In the genomic region with DNA sequence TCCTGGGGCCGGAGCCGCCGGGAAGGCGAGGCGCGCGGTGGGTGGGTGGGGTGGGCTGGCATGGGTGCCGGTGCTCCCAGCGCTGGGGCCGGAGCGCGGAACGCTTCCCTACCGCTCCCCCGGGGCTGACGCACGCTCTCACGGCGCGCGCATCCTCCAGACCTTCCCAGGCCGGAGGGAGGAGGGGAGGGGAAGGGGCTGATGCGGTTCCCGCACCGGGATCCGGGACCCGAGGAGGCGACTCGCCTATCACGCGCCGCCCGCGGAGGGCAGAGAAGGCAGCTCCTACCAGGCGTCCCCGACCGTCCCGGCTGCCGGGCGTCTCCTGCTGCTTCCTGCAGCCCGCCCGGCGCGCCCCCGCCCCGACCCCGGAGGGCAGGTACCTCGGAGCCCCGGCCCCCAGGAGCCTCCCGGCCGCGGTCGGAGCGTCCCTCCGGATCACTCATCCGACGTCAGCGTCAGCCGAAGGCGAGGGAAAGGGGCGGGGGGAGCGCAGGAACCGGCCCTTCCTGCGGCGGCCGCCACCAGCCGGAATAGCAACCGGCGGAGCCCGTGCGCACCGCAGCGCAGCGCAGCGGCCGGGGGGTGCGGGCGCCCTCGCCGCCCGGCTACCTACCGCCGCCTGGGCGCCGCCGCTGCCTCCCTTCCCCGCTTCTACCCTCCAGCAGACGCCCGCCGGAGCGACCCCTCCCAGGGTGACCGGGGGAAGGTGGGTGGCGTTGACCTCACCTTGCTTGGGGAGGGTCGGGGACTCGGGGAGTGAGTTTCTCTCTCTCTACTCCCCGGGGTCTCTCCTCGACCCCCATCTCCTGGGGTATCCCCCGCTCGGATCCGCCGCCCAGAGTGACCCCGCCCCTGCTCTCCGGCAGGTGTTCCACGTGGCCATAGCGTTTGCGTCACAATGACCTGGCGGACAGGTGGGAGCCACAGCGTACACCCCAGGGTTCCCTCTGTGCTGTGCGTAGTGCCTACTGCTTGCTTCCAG, we compare ENCODE assay signal across 8 cellular contexts. TPM values are rescaled to one million over a fixed set of nuclear protein-coding genes. Genes with fewer than 3 reads are reported as not detected.
DNase-seq lines count a peak whose midpoint lies in the region; ATAC-seq and TF ChIP-seq lines count a peak whose summit lies in the region.

A gene (minus strand): TSS at position 457 of the 985 bp plus-strand sequence. CDS start 26,241 bp downstream, outside the sequence.

- intact Hi-C loops in CD4-positive, alpha-beta T cell (cut with DNase I, micrococcal nuclease), result no loop called here

- WGBS in iPS DF 6.9 (ENCODE audit: insufficient coverage, insufficient read length), result no CpG with 5 or more reads among the region's 109 CpGs

- no peak for DNase-seq in CD4-positive, alpha-beta T cell
- peak in 64 of 76 experiments; percentile 4 to 78 (median 52) for DNase-seq in HUDEP-2 (lab: John Stamatoyannopoulos, UW; ENCODE audit: unreplicated experiment in 76 of 76)
- peak; percentile 84 for DNase-seq in RKO (ENCODE audit: low spot score)
- peak; percentile 41 for DNase-seq in iPS DF 6.9 (ENCODE audit: low read depth, low spot score)
- peak; percentile 23 for DNase-seq in renal cortical epithelial cell (ENCODE audit: low read depth)
- no peak for DNase-seq in NAMALWA (ENCODE audit: low spot score)

- no peak for ATAC-seq in CD4-positive, alpha-beta T cell (ENCODE audit: poor library complexity)
- peak; percentile 66 for ATAC-seq in GM19324 (IDR thresholded peaks at IDR 0.05; ENCODE audit: low FRiP score, unreplicated experiment)

- no peak within 1 kb of the TSS for H3K27ac Mint-ChIP-seq in CD4-positive, alpha-beta T cell
- peak within 1 kb of the TSS; percentile 46 to 93 (median 84) for H3K27ac Mint-ChIP-seq in brain

- no peak for TF ChIP-seq CTCF in CD4-positive, alpha-beta T cell (IDR thresholded peaks at IDR 0.05)
- TF ChIP-seq CTCF in brain (conservative IDR thresholded peaks at IDR 0.05), result no peak

- no peaks in the 10 kb centered on the region for H3K9me3 ChIP-seq in CD4-positive, alpha-beta T cell (ENCODE audit: control insufficient read depth, low read length)
- no peaks in the 10 kb centered on the region for H3K9me3 ChIP-seq in iPS DF 6.9 (ENCODE audit: control insufficient read depth, insufficient read depth, low read length)

- H3K4me1 ChIP-seq in iPS DF 6.9 (ENCODE audit: control insufficient read depth, insufficient read depth, low read length), result no peaks in the 10 kb centered on the region

- CTCF ChIA-PET in CD4-positive, alpha-beta T cell (lab: Charles Lee), result no interaction called here

- peak within 1 kb of the TSS; percentile 81 for H3K4me3 ChIP-seq in iPS DF 6.9 (ENCODE audit: low read length)

- H3K27me3 ChIP-seq in CD4-positive, alpha-beta T cell (ENCODE audit: control insufficient read depth, insufficient read depth, low read length), result peaks cover 56% of the 10 kb centered on the region
- H3K27me3 ChIP-seq in iPS DF 6.9 (ENCODE audit: control insufficient read depth, insufficient read depth, low read length), result no peaks in the 10 kb centered on the region

- peaks cover 9% of the 10 kb centered on the region for H3K4me1 Mint-ChIP-seq in CD4-positive, alpha-beta T cell (ENCODE audit: low read depth)
- H3K4me1 Mint-ChIP-seq in brain, result peaks cover 18% of the 10 kb centered on the region

- H3K4me3 Mint-ChIP-seq in CD4-positive, alpha-beta T cell, result peak within 1 kb of the TSS; percentile 76
- H3K4me3 Mint-ChIP-seq in brain, result peak within 1 kb of the TSS; percentile 84 to 92 (median 87)

- no peaks in the 10 kb centered on the region for H3K36me3 Mint-ChIP-seq in CD4-positive, alpha-beta T cell (ENCODE audit: low read depth)
- peaks cover 6% of the 10 kb centered on the region for H3K36me3 Mint-ChIP-seq in brain

- no peaks in the 10 kb centered on the region for H3K36me3 ChIP-seq in iPS DF 6.9 (ENCODE audit: control insufficient read depth, insufficient read depth, low read length)

- no peaks in the 10 kb centered on the region for H3K9me3 Mint-ChIP-seq in CD4-positive, alpha-beta T cell
- peaks cover 0 to 10% (median 4%) of the 10 kb centered on the region in 5 experiments for H3K9me3 Mint-ChIP-seq in brain

- POLR2A ChIA-PET in CD4-positive, alpha-beta T cell (lab: Charles Lee), result no interaction called here

- no peak within 1 kb of the TSS for H3K27ac ChIP-seq in CD4-positive, alpha-beta T cell (ENCODE audit: low read depth, low read length)
- H3K27ac ChIP-seq in iPS DF 6.9 (ENCODE audit: low read length), result no peak within 1 kb of the TSS

- peaks cover 42% of the 10 kb centered on the region for H3K27me3 Mint-ChIP-seq in CD4-positive, alpha-beta T cell
- peaks cover 41% of the 10 kb centered on the region for H3K27me3 Mint-ChIP-seq in brain

RNA-seq across cellular contexts. Expression of the gene that starts here (rescaled TPM):
- total RNA-seq in CD4-positive, alpha-beta T cell, result 1 to 10 TPM in 1 of 2 experiments, under 1 TPM in 1; 0.95 to 1.7 TPM
- polyA plus RNA-seq in brain (ENCODE audit: insufficient read depth, low read depth, low replicate concordance), result 70.3 TPM
- total RNA-seq in renal cortical epithelial cell, result 13.7 and 26.6 TPM in 2 replicates

Comparison
In these comparisons a context has a peak if more than half of its experiments do, and no peak if none do; other contexts are left out.
1. DNase-seq: peak in HUDEP-2 (64 of 76), RKO (single experiment), iPS DF 6.9 (single experiment) and renal cortical epithelial cell (single experiment); none in CD4-positive, alpha-beta T cell (0 of 10) and NAMALWA (single experiment).